In genomic region chr4:109733728-109734127, GRCh38 we compare ENCODE assay signal across 24 cellular contexts.
"Had no signal": no experiment of that assay in that cellular context is flagged by ENCODE, and none has a peak within 500 bp of the region (broad histone marks: within the 10 kb centered on the region; RNA-seq: fewer than 3 reads in every experiment).

No MANE protein-coding gene starts in this region.

- H3K27ac ChIP-seq: colonic mucosa, epithelial cell of prostate, foreskin keratinocyte, heart right ventricle, left lung, lower lobe of right lung had no signal

- DNase-seq: colonic mucosa; cortex of kidney; effector CD8-positive, alpha-beta T cell; effector memory CD8-positive, alpha-beta T cell; endodermal cell; foreskin keratinocyte; glutamatergic neuron; head of caudate nucleus; heart right ventricle; hippocampal formation; left cardiac atrium; left lung; left ventricle myocardium superior; lower lobe of right lung; mesenchymal stem cell; mucosa of descending colon; naive B cell; naive thymus-derived CD8-positive, alpha-beta T cell had no signal

- FAIRE-seq: endometrium, frontal cortex, islet of Langerhans, keratinocyte had no signal

- H3K4me1 ChIP-seq: colonic mucosa, foreskin keratinocyte had no signal

- ATAC-seq: effector memory CD8-positive, alpha-beta T cell; esophagus mucosa; foreskin keratinocyte; heart right ventricle; left cardiac atrium; left lung; left ventricle myocardium superior; lower lobe of right lung; mucosa of descending colon; naive thymus-derived CD8-positive, alpha-beta T cell had no signal

- H3K36me3 ChIP-seq: colonic mucosa, heart right ventricle, left lung, lower lobe of right lung had no signal

- H3K4me3 ChIP-seq: colonic mucosa, heart right ventricle, left lung, lower lobe of right lung, mucosa of descending colon had no signal

- H3K9me3 ChIP-seq: colonic mucosa, heart right ventricle, left lung, lower lobe of right lung, mucosa of descending colon had no signal

- H3K27me3 ChIP-seq: colonic mucosa, foreskin keratinocyte, heart right ventricle, left lung had no signal
